ENCODE assay signal across 10 cellular contexts in the genomic region with DNA sequence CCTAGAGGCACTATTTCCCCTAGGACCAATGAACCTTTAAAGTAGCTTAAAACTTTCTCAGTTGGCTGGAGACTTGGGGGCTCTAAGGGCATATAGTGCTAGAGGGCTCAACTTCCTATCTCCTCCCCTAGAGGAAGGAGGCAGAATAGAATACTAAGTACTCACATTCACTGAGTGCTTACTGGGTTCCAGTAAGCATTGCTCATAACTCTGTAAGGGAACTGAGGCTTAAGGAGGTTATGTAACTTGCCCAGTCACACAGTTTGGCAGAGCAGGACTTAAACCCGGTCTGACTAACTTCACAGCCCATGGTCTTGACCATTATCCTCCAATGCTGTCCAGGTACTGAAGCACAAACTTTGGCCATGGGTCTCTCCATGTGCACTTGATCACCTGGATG. TPM values are rescaled to one million over a fixed set of nuclear protein-coding genes. Genes with fewer than 3 reads are reported as not detected.
A peak's percentile ranks its signal among the peaks of the same experiment; 100 is the strongest.
DNase-seq lines count a peak whose midpoint lies in the region; ATAC-seq and TF ChIP-seq lines count a peak whose summit lies in the region.
"Had no signal": no experiment of that assay in that cellular context is flagged by ENCODE, and none has a peak within 500 bp of the region (broad histone marks: within the 10 kb centered on the region; RNA-seq: fewer than 3 reads in every experiment).

No MANE protein-coding gene starts in this region.

- H3K27me3 ChIP-seq in colonic mucosa = no peaks in the 10 kb centered on the region
- H3K27me3 ChIP-seq: neutrophil had no signal

- H3K27ac ChIP-seq in colonic mucosa = no peak overlapping the region
- H3K27ac ChIP-seq: neutrophil had no signal

- no peaks in the 10 kb centered on the region for H3K27me3 Mint-ChIP-seq in effector memory CD8-positive, alpha-beta T cell
- no peaks in the 10 kb centered on the region for H3K27me3 Mint-ChIP-seq in natural killer cell treated with Interleukin-12 subunit alpha and Interleukin-12 subunit beta and Interleukin-15 and Interleukin-18, amount 100 ng/mL, for 72 hours
- H3K27me3 Mint-ChIP-seq: central memory CD8-positive, alpha-beta T cell had no signal

- no peak overlapping the region for H3K4me3 ChIP-seq in colonic mucosa

- no peak overlapping the region for H3K4me3 Mint-ChIP-seq in effector memory CD8-positive, alpha-beta T cell
- H3K4me3 Mint-ChIP-seq in natural killer cell treated with Interleukin-12 subunit alpha and Interleukin-12 subunit beta and Interleukin-15 and Interleukin-18, amount 100 ng/mL, for 72 hours = no peak overlapping the region
- H3K4me3 Mint-ChIP-seq: central memory CD8-positive, alpha-beta T cell had no signal

- H3K4me1 Mint-ChIP-seq in effector memory CD8-positive, alpha-beta T cell (ENCODE audit: low read depth in 2 of 2) = peaks cover 0 to 1% of the 10 kb centered on the region in 2 donors
- H3K4me1 Mint-ChIP-seq in natural killer cell treated with Interleukin-12 subunit alpha and Interleukin-12 subunit beta and Interleukin-15 and Interleukin-18, amount 100 ng/mL, for 72 hours (ENCODE audit: low read depth in 2 of 2) = peaks cover 0 to 3% of the 10 kb centered on the region in 2 donors
- H3K4me1 Mint-ChIP-seq: central memory CD8-positive, alpha-beta T cell had no signal

- intact Hi-C loops in colonic mucosa (cut with DNase I) = no loop called here

- peak; percentile 68 for DNase-seq in ELR (ENCODE audit: low read depth)
- DNase-seq in NCI-H226 = peak; percentile 27
- no peak for DNase-seq in effector memory CD8-positive, alpha-beta T cell
- DNase-seq in natural killer cell treated with Interleukin-12 subunit alpha and Interleukin-12 subunit beta and Interleukin-15 and Interleukin-18, amount 100 ng/mL, for 72 hours (ENCODE audit: low spot score) = no peak
- DNase-seq in kidney glomerular epithelial cell (lab: John Stamatoyannopoulos, UW) = no peak
- no peak for DNase-seq in ureter (ENCODE audit: low spot score)
- no peak for DNase-seq in colonic mucosa

- H3K4me1 ChIP-seq in colonic mucosa = no peaks in the 10 kb centered on the region

- H3K36me3 ChIP-seq in colonic mucosa = no peaks in the 10 kb centered on the region

- no peak for TF ChIP-seq CTCF in colonic mucosa (IDR thresholded peaks at IDR 0.05)

- no peak overlapping the region for H3K27ac Mint-ChIP-seq in effector memory CD8-positive, alpha-beta T cell
- no peak overlapping the region for H3K27ac Mint-ChIP-seq in natural killer cell treated with Interleukin-12 subunit alpha and Interleukin-12 subunit beta and Interleukin-15 and Interleukin-18, amount 100 ng/mL, for 72 hours

- H3K36me3 Mint-ChIP-seq in effector memory CD8-positive, alpha-beta T cell (ENCODE audit: insufficient read depth) = peaks cover 2% of the 10 kb centered on the region
- no peaks in the 10 kb centered on the region for H3K36me3 Mint-ChIP-seq in natural killer cell treated with Interleukin-12 subunit alpha and Interleukin-12 subunit beta and Interleukin-15 and Interleukin-18, amount 100 ng/mL, for 72 hours

- peak; percentile 27 for ATAC-seq in effector memory CD8-positive, alpha-beta T cell (replicated peaks)
- ATAC-seq in natural killer cell treated with Interleukin-12 subunit alpha and Interleukin-12 subunit beta and Interleukin-15 and Interleukin-18, amount 100 ng/mL, for 72 hours = peak; percentile 15 to 68
- no peak for ATAC-seq in GM18520 (IDR thresholded peaks at IDR 0.05; ENCODE audit: unreplicated experiment)

- H3K9me3 ChIP-seq in colonic mucosa = no peaks in the 10 kb centered on the region
- H3K9me3 ChIP-seq: neutrophil had no signal

- H3K9me3 Mint-ChIP-seq in effector memory CD8-positive, alpha-beta T cell = no peaks in the 10 kb centered on the region
- H3K9me3 Mint-ChIP-seq in natural killer cell treated with Interleukin-12 subunit alpha and Interleukin-12 subunit beta and Interleukin-15 and Interleukin-18, amount 100 ng/mL, for 72 hours = no peaks in the 10 kb centered on the region
- H3K9me3 Mint-ChIP-seq: central memory CD8-positive, alpha-beta T cell had no signal

- H3K9ac ChIP-seq in colonic mucosa (ENCODE audit: low read depth in 2 of 2, low read length in 2 of 2) = no peak overlapping the region

RNA-seq across cellular contexts. Expression of a gene that starts 12.5 kb away (rescaled TPM):
- total RNA-seq in natural killer cell treated with Interleukin-12 subunit alpha and Interleukin-12 subunit beta and Interleukin-15 and Interleukin-18, amount 100 ng/mL, for 72 hours = 1 to 10 TPM; 7.4 to 9.6 TPM
- total RNA-seq in ureter (40.9 TPM), colonic mucosa (10 to 100 TPM; 16.9 to 20.7 TPM)

RNA-seq across cellular contexts. Expression of a gene that starts 13.1 kb away (rescaled TPM):
- 10 to 100 TPM; 14.4 to 29.3 TPM for total RNA-seq in natural killer cell treated with Interleukin-12 subunit alpha and Interleukin-12 subunit beta and Interleukin-15 and Interleukin-18, amount 100 ng/mL, for 72 hours
- total RNA-seq in ureter (11.5 TPM), colonic mucosa (10 to 100 TPM; 10.2 to 13.1 TPM)

Comparison
In these comparisons a context has a peak if more than half of its experiments do, and no peak if none do; other contexts are left out.
1. DNase-seq: peak in ELR (single experiment) and NCI-H226 (single experiment); none in effector memory CD8-positive, alpha-beta T cell (0 of 3), natural killer cell treated with Interleukin-12 subunit alpha and Interleukin-12 subunit beta and Interleukin-15 and Interleukin-18, amount 100 ng/mL, for 72 hours (single experiment), kidney glomerular epithelial cell (single experiment), ureter (single experiment) and colonic mucosa (single experiment).